8 cellular contexts compared by ENCODE assay signal in the genomic region with DNA sequence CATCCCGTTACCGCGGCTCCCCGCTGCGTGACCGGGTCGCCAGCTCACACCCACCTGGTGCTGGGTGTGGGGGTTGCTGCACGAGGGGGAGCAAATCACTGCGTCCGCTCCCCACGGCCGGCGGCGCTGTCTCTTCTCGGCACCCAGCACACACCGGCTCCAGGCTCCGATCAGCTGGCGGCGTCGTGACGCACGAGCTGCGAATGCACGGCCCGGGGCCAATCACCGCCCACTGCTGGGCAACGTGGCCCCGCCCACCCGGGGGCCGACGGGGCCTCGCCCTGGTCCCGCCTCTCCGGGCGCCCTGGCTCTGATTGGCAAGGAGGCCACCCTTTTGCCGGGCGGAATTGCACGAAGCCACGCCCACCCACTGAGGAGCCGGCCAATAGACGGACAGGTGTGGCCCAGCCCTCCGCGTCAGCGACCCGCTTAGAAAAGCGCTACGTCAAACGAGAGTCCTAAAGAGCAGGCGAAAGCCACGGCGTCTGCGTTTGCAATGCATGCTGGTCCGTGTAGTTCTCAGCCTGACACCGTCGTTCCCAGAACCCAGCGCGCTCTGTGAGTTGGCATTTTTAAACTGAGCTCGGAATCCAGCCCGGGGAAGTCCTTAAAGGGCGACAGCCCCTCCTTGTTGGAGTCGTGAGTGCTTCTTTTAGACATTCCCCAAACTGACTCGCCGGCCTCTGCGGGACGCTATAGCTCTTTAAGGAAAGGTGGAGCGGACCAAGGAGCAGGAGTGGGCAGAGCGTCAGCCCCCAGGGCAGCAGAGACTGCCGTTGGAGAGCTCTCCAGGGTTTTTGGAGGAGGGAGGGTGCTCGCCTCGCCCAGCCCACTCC. TPM values are rescaled to one million over a fixed set of nuclear protein-coding genes. Genes with fewer than 3 reads are reported as not detected.
DNase-seq lines count a peak whose midpoint lies in the region; ATAC-seq, FAIRE-seq and TF ChIP-seq lines count a peak whose summit lies in the region.

No MANE protein-coding gene starts in this region.

- intact Hi-C loops in left ventricle myocardium inferior (cut with micrococcal nuclease), result no loop called here

- H3K4me3 ChIP-seq in left ventricle myocardium inferior, result peak overlapping the region; percentile 95
- peak overlapping the region; percentile 89 for H3K4me3 ChIP-seq in urinary bladder (ENCODE audit: low read depth, low read length)

- peak overlapping the region; percentile 93 for H3K4me3 Mint-ChIP-seq in progenitor cell of endocrine pancreas (ENCODE audit: low read depth)

- no peaks in the 10 kb centered on the region for H3K9me3 ChIP-seq in left ventricle myocardium inferior (replicated peaks)

- H3K4me1 ChIP-seq in left ventricle myocardium inferior (peaks cover 74% of the 10 kb centered on the region), urinary bladder (ENCODE audit: insufficient read depth) (no peaks in the 10 kb centered on the region)

- H3K36me3 ChIP-seq in left ventricle myocardium inferior (peaks cover 30% of the 10 kb centered on the region), urinary bladder (ENCODE audit: insufficient read depth) (no peaks in the 10 kb centered on the region)

- peak overlapping the region; percentile 100 for H3K27ac Mint-ChIP-seq in progenitor cell of endocrine pancreas

- DNase-seq in GM12892 (ENCODE audit: insufficient read length) (peak; percentile 100), NCI-H146 (lab: John Stamatoyannopoulos, UW) (peak; percentile 100), T-helper 1 cell (peak; percentile 100), amygdala (lab: John Stamatoyannopoulos, UW) (peak; percentile 53 to 100 (median 100)), left ventricle myocardium inferior (peak; percentile 100), progenitor cell of endocrine pancreas (ENCODE audit: low spot score, unreplicated experiment) (peak; percentile 100)

- peak; percentile 74 for ATAC-seq in HG02852 (IDR thresholded peaks at IDR 0.05; ENCODE audit: unreplicated experiment)

- H3K36me3 Mint-ChIP-seq in progenitor cell of endocrine pancreas (ENCODE audit: insufficient read depth), result peaks cover 6% of the 10 kb centered on the region

- TF ChIP-seq POLR2A in GM12892 (IDR thresholded peaks at IDR 0.05; ENCODE audit: low read depth, low read length), result peak; percentile 96

- WGBS in urinary bladder, result under 1% methylated on average over 70 of the region's 70 CpGs

- no peak for TF ChIP-seq CTCF in left ventricle myocardium inferior (IDR thresholded peaks at IDR 0.05; ENCODE audit: borderline replicate concordance)
- no peak for TF ChIP-seq CTCF in progenitor cell of endocrine pancreas (IDR thresholded peaks at IDR 0.05; ENCODE audit: unreplicated experiment)

- peaks cover 4% of the 10 kb centered on the region for H3K27me3 Mint-ChIP-seq in progenitor cell of endocrine pancreas

- no peaks in the 10 kb centered on the region for H3K27me3 ChIP-seq in left ventricle myocardium inferior (ENCODE audit: low read depth)

- H3K27ac ChIP-seq in left ventricle myocardium inferior (replicated peaks) (peak overlapping the region; percentile 100), urinary bladder (ENCODE audit: low read depth) (peak overlapping the region; percentile 98)

- peak; percentile 100 for FAIRE-seq in GM12892 (lab: Jason Lieb, UNC)

- no peaks in the 10 kb centered on the region for H3K9me3 Mint-ChIP-seq in progenitor cell of endocrine pancreas (ENCODE audit: low read depth)

- peaks cover 21% of the 10 kb centered on the region for H3K4me1 Mint-ChIP-seq in progenitor cell of endocrine pancreas (ENCODE audit: low read depth)

RNA-seq across cellular contexts. Expression of a gene that starts 6.1 kb away (rescaled TPM):
- 0.08 TPM for polyA plus RNA-seq in GM12892 (2012; ENCODE audit: missing spikeins)
- 1.8 TPM for total RNA-seq in left ventricle myocardium inferior
- total RNA-seq in progenitor cell of endocrine pancreas, result 2.7 and 2.9 TPM in 2 replicates
- total RNA-seq in urinary bladder, result 3.8 TPM
- 4.6 TPM for polyA plus RNA-seq in urinary bladder

RNA-seq across cellular contexts. Expression of a gene that starts 8.2 kb away (rescaled TPM):
- 3.1 TPM for polyA plus RNA-seq in GM12892 (2012; ENCODE audit: missing spikeins)
- 9.3 TPM for total RNA-seq in left ventricle myocardium inferior
- 22.1 and 22.4 TPM in 2 replicates for total RNA-seq in progenitor cell of endocrine pancreas
- total RNA-seq in urinary bladder, result 11.8 TPM
- 37.7 TPM for polyA plus RNA-seq in urinary bladder

RNA-seq across cellular contexts. Expression of a gene that starts 26.4 kb away (rescaled TPM):
- polyA plus RNA-seq in GM12892 (2012; ENCODE audit: missing spikeins), result not detected
- total RNA-seq in left ventricle myocardium inferior (0.33 TPM), progenitor cell of endocrine pancreas (68.6 and 74.5 TPM in 2 replicates), urinary bladder (0.37 TPM)
- 21.3 TPM for polyA plus RNA-seq in urinary bladder

RNA-seq across cellular contexts. Expression of a gene that starts 31.6 kb away (rescaled TPM):
- 119 TPM for polyA plus RNA-seq in GM12892 (2012; ENCODE audit: missing spikeins)
- total RNA-seq in left ventricle myocardium inferior, result 136 TPM
- 367 and 378 TPM in 2 replicates for total RNA-seq in progenitor cell of endocrine pancreas
- 107 TPM for total RNA-seq in urinary bladder
- 125 TPM for polyA plus RNA-seq in urinary bladder

RNA-seq across cellular contexts. Expression of a gene that starts 45.6 kb away (rescaled TPM):
- polyA plus RNA-seq in GM12892 (2012; ENCODE audit: missing spikeins), result 4.1 TPM
- total RNA-seq in left ventricle myocardium inferior, result 122 TPM
- total RNA-seq in progenitor cell of endocrine pancreas, result 163 and 169 TPM in 2 replicates
- 303 TPM for total RNA-seq in urinary bladder
- polyA plus RNA-seq in urinary bladder, result 701 TPM

Comparison
In these comparisons a context has a peak if more than half of its experiments do, and no peak if none do; other contexts are left out.
1. Peak in every context shown above with its lines: DNase-seq, ATAC-seq, H3K4me3 ChIP-seq and H3K27ac ChIP-seq.
2. RNA of a gene that starts 26.4 kb away (total RNA-seq): 68.6 to 74.5 TPM in progenitor cell of endocrine pancreas; 0.37 TPM in urinary bladder (single experiment) and 0.33 TPM in left ventricle myocardium inferior (single experiment); every median in the first group is over 10 times any median in the second.